1 cellular context compared by ENCODE assay signal in genomic region chr2:33605059-33605458, GRCh38.
TF ChIP-seq lines count a peak whose summit lies in the region.

No MANE protein-coding gene starts in this region.

TF ChIP-seq in H1, 55 proteins besides CTCF, POLR2A, EP300 and RAD21 (continued from another document):
- no peak for TF ChIP-seq ATF2 (IDR thresholded peaks at IDR 0.05; ENCODE audit: low read length)
- TF ChIP-seq SIX5 (IDR thresholded peaks at IDR 0.05; ENCODE audit: low read depth, low read length), result no peak
- no peak for TF ChIP-seq CHD1 (IDR thresholded peaks at IDR 0.05; ENCODE audit: low read depth, low read length)
- no peak for TF ChIP-seq CREB1 (IDR thresholded peaks at IDR 0.05)
